Comparison of ENCODE assay signal across 9 cellular contexts in genomic region chr2:1750935-1751767, GRCh38. TPM values are rescaled to one million over a fixed set of nuclear protein-coding genes. Genes with fewer than 3 reads are reported as not detected.
A peak's percentile ranks its signal among the peaks of the same experiment; 100 is the strongest.
DNase-seq lines count a peak whose midpoint lies in the region; ATAC-seq and FAIRE-seq lines count a peak whose summit lies in the region.
"Had no signal": no experiment of that assay in that cellular context is flagged by ENCODE, and none has a peak within 500 bp of the region (broad histone marks: within the 10 kb centered on the region; RNA-seq: fewer than 3 reads in every experiment).

No MANE protein-coding gene starts in this region.

- H3K4me3 Mint-ChIP-seq in activated naive CD8-positive, alpha-beta T cell treated with anti-CD3 and anti-CD28 coated beads, Interleukin-2, amount 50 U/mL, for 24 hours: no peak overlapping the region
- H3K4me3 Mint-ChIP-seq: CD4-positive, alpha-beta T cell had no signal

- intact Hi-C loops in left ventricle myocardium superior (cut with micrococcal nuclease): no loop called here
- intact Hi-C loops in sciatic nerve (cut with DNase I): loop anchor here (5.0 kb wide), 1 partner anchor 164 kb away; no protein-coding TSS in a partner anchor

- peak; percentile 33 for ATAC-seq in activated naive CD8-positive, alpha-beta T cell treated with anti-CD3 and anti-CD28 coated beads, Interleukin-2, amount 50 U/mL, for 24 hours
- ATAC-seq in left ventricle myocardium superior: peak; percentile 88
- ATAC-seq in sciatic nerve: peak; percentile 82

- no peak for FAIRE-seq in RCC 7860 (lab: Jason Lieb, UNC)

- peaks cover 11% of the 10 kb centered on the region for H3K27me3 Mint-ChIP-seq in activated naive CD8-positive, alpha-beta T cell treated with anti-CD3 and anti-CD28 coated beads, Interleukin-2, amount 50 U/mL, for 24 hours

- peaks cover 2% of the 10 kb centered on the region for H3K36me3 Mint-ChIP-seq in activated naive CD8-positive, alpha-beta T cell treated with anti-CD3 and anti-CD28 coated beads, Interleukin-2, amount 50 U/mL, for 24 hours (ENCODE audit: low read depth)

- in situ Hi-C loops in KBM-7 (cut with MboI; ENCODE audit: low pct_unique_long_range_greater_than_20kb, low sequenced_read_pairs): no loop called here

- DNase-seq in NCI-H1417 (lab: John Stamatoyannopoulos, UW) (peak; percentile 53 to 86 (median 80)), NCI-H1417 treated with DMSO at 0.1 percent for 48 hours (lab: John Stamatoyannopoulos, UW) (no peak), KBM-7 (peak; percentile 18), RCC 7860 (ENCODE audit: low spot score) (peak; percentile 72), left ventricle myocardium superior (peak; percentile 80), sciatic nerve (ENCODE audit: low spot score) (peak; percentile 82), HPDE6-E6E7 (ENCODE audit: extremely low spot score) (no peak)
- peak; percentile 36 for DNase-seq in activated naive CD8-positive, alpha-beta T cell treated with anti-CD3 and anti-CD28 coated beads, Interleukin-2, amount 50 U/mL, for 24 hours

- no peaks in the 10 kb centered on the region for H3K9me3 Mint-ChIP-seq in activated naive CD8-positive, alpha-beta T cell treated with anti-CD3 and anti-CD28 coated beads, Interleukin-2, amount 50 U/mL, for 24 hours
- H3K9me3 Mint-ChIP-seq: CD4-positive, alpha-beta T cell had no signal

- no peak overlapping the region for H3K27ac Mint-ChIP-seq in activated naive CD8-positive, alpha-beta T cell treated with anti-CD3 and anti-CD28 coated beads, Interleukin-2, amount 50 U/mL, for 24 hours
- H3K27ac Mint-ChIP-seq: CD4-positive, alpha-beta T cell had no signal

- no peaks in the 10 kb centered on the region for H3K4me1 Mint-ChIP-seq in activated naive CD8-positive, alpha-beta T cell treated with anti-CD3 and anti-CD28 coated beads, Interleukin-2, amount 50 U/mL, for 24 hours

RNA-seq across cellular contexts. Expression of gene PXDN, which starts 6.8 kb away (rescaled TPM):
- total RNA-seq in left ventricle myocardium superior (18.5 TPM), sciatic nerve (38.1 TPM)

Comparison
In these comparisons a context has a peak if more than half of its experiments do, and no peak if none do; other contexts are left out.
1. DNase-seq: peak in NCI-H1417 (3 of 3), KBM-7 (single experiment), RCC 7860 (single experiment), activated naive CD8-positive, alpha-beta T cell treated with anti-CD3 and anti-CD28 coated beads, Interleukin-2, amount 50 U/mL, for 24 hours (single experiment), left ventricle myocardium superior (single experiment) and sciatic nerve (single experiment); none in NCI-H1417 treated with DMSO at 0.1 percent for 48 hours (single experiment) and HPDE6-E6E7 (single experiment).
2. ATAC-seq: peak in every context shown above with its lines; median percentile 88 in left ventricle myocardium superior; 82 in sciatic nerve; 33 in activated naive CD8-positive, alpha-beta T cell treated with anti-CD3 and anti-CD28 coated beads, Interleukin-2, amount 50 U/mL, for 24 hours.